In genomic region chr3:182244222-182244971, GRCh38 we compare ENCODE assay signal across 1 cellular context.
TF ChIP-seq lines count a peak whose summit lies in the region.

No MANE protein-coding gene starts in this region.

TF ChIP-seq in GM23338, 12 proteins besides CTCF, POLR2A, EP300 and RAD21 (continued from another document):
- TF ChIP-seq CREB1 (CRISPR knock-in tag; IDR thresholded peaks at IDR 0.05; ENCODE audit: low read depth): no peak
